In genomic region chr1:21090460-21090859, GRCh38 we compare ENCODE assay signal across 11 cellular contexts.
DNase-seq lines count a peak whose midpoint lies in the region; ATAC-seq and TF ChIP-seq lines count a peak whose summit lies in the region.
"Had no signal": no experiment of that assay in that cellular context is flagged by ENCODE, and none has a peak within 500 bp of the region (broad histone marks: within the 10 kb centered on the region; RNA-seq: fewer than 3 reads in every experiment).

No MANE protein-coding gene starts in this region.

- 0 out of 2 replicates have a peak, but pooled peaks cover 5% of the 10 kb centered on the region for H3K79me2 ChIP-seq in OCI-LY3 (ENCODE audit: low read length)

- H3K4me1 ChIP-seq in OCI-LY3 (ENCODE audit: low read length): peaks cover 8% of the 10 kb centered on the region
- H3K4me1 ChIP-seq in mucosa of descending colon (ENCODE audit: low read depth): no peaks in the 10 kb centered on the region

- H3K27me3 Mint-ChIP-seq in dendritic cell treated with granulocyte-macrophage colony-stimulating factor and Interleukin-4, amounts not matched to agents 40 ng/mL and 50 ng/mL, for 4 days: no peaks in the 10 kb centered on the region
- no peaks in the 10 kb centered on the region for H3K27me3 Mint-ChIP-seq in natural killer cell treated with Interleukin-12 subunit alpha and Interleukin-12 subunit beta and Interleukin-15 and Interleukin-18, amount 100 ng/mL, for 72 hours
- H3K27me3 Mint-ChIP-seq: activated naive CD8-positive, alpha-beta T cell treated with anti-CD3 and anti-CD28 coated beads for 36 hours had no signal

- no peak overlapping the region for H3K9ac ChIP-seq in OCI-LY3 (ENCODE audit: low read length)

- H3K27ac ChIP-seq in OCI-LY3 (ENCODE audit: low read length): no peak overlapping the region

- peaks cover 48% of the 10 kb centered on the region for H3K4me1 Mint-ChIP-seq in dendritic cell treated with granulocyte-macrophage colony-stimulating factor and Interleukin-4, amounts not matched to agents 40 ng/mL and 50 ng/mL, for 4 days (ENCODE audit: low read depth)
- peaks cover 40 to 42% of the 10 kb centered on the region in 2 donors for H3K4me1 Mint-ChIP-seq in natural killer cell treated with Interleukin-12 subunit alpha and Interleukin-12 subunit beta and Interleukin-15 and Interleukin-18, amount 100 ng/mL, for 72 hours (ENCODE audit: low read depth in 2 of 2)

- peaks cover 5% of the 10 kb centered on the region for H3K36me3 ChIP-seq in OCI-LY3 (replicated peaks; ENCODE audit: low read depth, low read length)
- H3K36me3 ChIP-seq in mucosa of descending colon (ENCODE audit: low read depth): no peaks in the 10 kb centered on the region

- H3K4me3 Mint-ChIP-seq in dendritic cell treated with granulocyte-macrophage colony-stimulating factor and Interleukin-4, amounts not matched to agents 40 ng/mL and 50 ng/mL, for 4 days: no peak overlapping the region
- H3K4me3 Mint-ChIP-seq in natural killer cell treated with Interleukin-12 subunit alpha and Interleukin-12 subunit beta and Interleukin-15 and Interleukin-18, amount 100 ng/mL, for 72 hours: no peak overlapping the region
- H3K4me3 Mint-ChIP-seq: activated naive CD8-positive, alpha-beta T cell treated with anti-CD3 and anti-CD28 coated beads for 36 hours had no signal

- no peaks in the 10 kb centered on the region for H4K20me1 ChIP-seq in OCI-LY3 (ENCODE audit: insufficient read depth, low read length)

- no peaks in the 10 kb centered on the region for H3K9me3 ChIP-seq in OCI-LY3 (ENCODE audit: insufficient read depth, low read length)
- H3K9me3 ChIP-seq in mucosa of descending colon: no peaks in the 10 kb centered on the region

- H3K9me3 Mint-ChIP-seq in dendritic cell treated with granulocyte-macrophage colony-stimulating factor and Interleukin-4, amounts not matched to agents 40 ng/mL and 50 ng/mL, for 4 days: no peaks in the 10 kb centered on the region
- no peaks in the 10 kb centered on the region for H3K9me3 Mint-ChIP-seq in natural killer cell treated with Interleukin-12 subunit alpha and Interleukin-12 subunit beta and Interleukin-15 and Interleukin-18, amount 100 ng/mL, for 72 hours

- no peak overlapping the region for H3K4me3 ChIP-seq in GM12865 (ENCODE audit: low read depth, low read length)
- H3K4me3 ChIP-seq in OCI-LY3 (ENCODE audit: low read length): no peak overlapping the region
- no peak overlapping the region for H3K4me3 ChIP-seq in mucosa of descending colon

- H3K27ac Mint-ChIP-seq in dendritic cell treated with granulocyte-macrophage colony-stimulating factor and Interleukin-4, amounts not matched to agents 40 ng/mL and 50 ng/mL, for 4 days: peak overlapping the region; percentile 89
- peak overlapping the region; percentile 8 to 66 for H3K27ac Mint-ChIP-seq in natural killer cell treated with Interleukin-12 subunit alpha and Interleukin-12 subunit beta and Interleukin-15 and Interleukin-18, amount 100 ng/mL, for 72 hours
- H3K27ac Mint-ChIP-seq: activated naive CD8-positive, alpha-beta T cell treated with anti-CD3 and anti-CD28 coated beads for 36 hours had no signal

- H3K27me3 ChIP-seq in OCI-LY3 (ENCODE audit: low read depth, low read length): no peaks in the 10 kb centered on the region

- intact Hi-C loops in dendritic cell treated with granulocyte-macrophage colony-stimulating factor and Interleukin-4, amounts not matched to agents 40 ng/mL and 50 ng/mL, for 4 days (cut with micrococcal nuclease): no loop called here
- intact Hi-C loops in mucosa of descending colon (cut with DNase I, micrococcal nuclease): no loop called here

- H2AFZ ChIP-seq in OCI-LY3 (ENCODE audit: low read depth, low read length): no peak overlapping the region

- 0 out of 2 replicates have a peak overlapping the region, but pooled peaks have one; percentile 0 for H3K4me2 ChIP-seq in OCI-LY3 (ENCODE audit: low read length)

- no peak for ATAC-seq in natural killer cell treated with Interleukin-12 subunit alpha and Interleukin-12 subunit beta and Interleukin-15 and Interleukin-18, amount 100 ng/mL, for 72 hours
- ATAC-seq in mucosa of descending colon (no peak), GM19463 (IDR thresholded peaks at IDR 0.05; ENCODE audit: unreplicated experiment) (no peak)

- peak; percentile 6 for DNase-seq in GM12865 (ENCODE audit: low read depth)
- no peak for DNase-seq in natural killer cell treated with Interleukin-12 subunit alpha and Interleukin-12 subunit beta and Interleukin-15 and Interleukin-18, amount 100 ng/mL, for 72 hours (ENCODE audit: low spot score)
- no peak for DNase-seq in kidney glomerular epithelial cell (lab: John Stamatoyannopoulos, UW)
- no peak for DNase-seq in mucosa of descending colon
- DNase-seq in midbrain (lab: John Stamatoyannopoulos, UW): no peak
- DNase-seq: activated naive CD8-positive, alpha-beta T cell treated with anti-CD3 and anti-CD28 coated beads for 36 hours; NCI-H1092; NCI-H345 had no signal

- H3K36me3 Mint-ChIP-seq in dendritic cell treated with granulocyte-macrophage colony-stimulating factor and Interleukin-4, amounts not matched to agents 40 ng/mL and 50 ng/mL, for 4 days (ENCODE audit: low read depth): peaks cover 45% of the 10 kb centered on the region
- H3K36me3 Mint-ChIP-seq in natural killer cell treated with Interleukin-12 subunit alpha and Interleukin-12 subunit beta and Interleukin-15 and Interleukin-18, amount 100 ng/mL, for 72 hours: peaks cover 28% of the 10 kb centered on the region

- TF ChIP-seq CTCF in GM12865 (IDR thresholded peaks at IDR 0.05; ENCODE audit: insufficient read depth, low read depth, low read length, missing control alignments) (no peak), OCI-LY3 (IDR thresholded peaks at IDR 0.05; ENCODE audit: low read depth, low read length) (no peak), mucosa of descending colon (IDR thresholded peaks at IDR 0.05) (no peak)
